In genomic region chr1:151401125-151401788, GRCh38 we compare ENCODE assay signal across 9 cellular contexts. TPM values are rescaled to one million over a fixed set of nuclear protein-coding genes. Genes with fewer than 3 reads are reported as not detected.
DNase-seq lines count a peak whose midpoint lies in the region; ATAC-seq and TF ChIP-seq lines count a peak whose summit lies in the region.
"Had no signal": no experiment of that assay in that cellular context is flagged by ENCODE, and none has a peak within 500 bp of the region (broad histone marks: within the 10 kb centered on the region; RNA-seq: fewer than 3 reads in every experiment).

No MANE protein-coding gene starts in this region.

- CTCF ChIA-PET in activated naive CD4-positive, alpha-beta T cell treated with anti-CD3 and anti-CD28 coated beads, Interleukin-2, amount 10 ng/mL, durations not matched to agents 7 days and 5 days (lab: Charles Lee) = no interaction called here

- H3K27me3 Mint-ChIP-seq in activated naive CD4-positive, alpha-beta T cell treated with anti-CD3 and anti-CD28 coated beads, Interleukin-2, amount 10 ng/mL, durations not matched to agents 7 days and 5 days = peaks cover 8% of the 10 kb centered on the region
- H3K27me3 Mint-ChIP-seq in T-helper 17 cell = no peaks in the 10 kb centered on the region
- no peaks in the 10 kb centered on the region for H3K27me3 Mint-ChIP-seq in stimulated activated naive B cell treated with anti-CD40 and anti-IgM and Interleukin-4, amounts not matched to agents 10 μg/mL and 1 μg/mL and 100 μg/mL, for 72 hours

- H3K36me3 Mint-ChIP-seq in activated naive CD4-positive, alpha-beta T cell treated with anti-CD3 and anti-CD28 coated beads, Interleukin-2, amount 10 ng/mL, durations not matched to agents 7 days and 5 days = peaks cover 49% of the 10 kb centered on the region
- peaks cover 7% of the 10 kb centered on the region for H3K36me3 Mint-ChIP-seq in T-helper 17 cell (ENCODE audit: low read depth)
- peaks cover 32 to 51% of the 10 kb centered on the region in 2 donors for H3K36me3 Mint-ChIP-seq in stimulated activated naive B cell treated with anti-CD40 and anti-IgM and Interleukin-4, amounts not matched to agents 10 μg/mL and 1 μg/mL and 100 μg/mL, for 72 hours

- H3K4me3 Mint-ChIP-seq in activated naive CD4-positive, alpha-beta T cell treated with anti-CD3 and anti-CD28 coated beads, Interleukin-2, amount 10 ng/mL, durations not matched to agents 7 days and 5 days = peak overlapping the region; percentile 81
- H3K4me3 Mint-ChIP-seq in T-helper 17 cell = peak overlapping the region; percentile 97
- H3K4me3 Mint-ChIP-seq in stimulated activated naive B cell treated with anti-CD40 and anti-IgM and Interleukin-4, amounts not matched to agents 10 μg/mL and 1 μg/mL and 100 μg/mL, for 72 hours = peak overlapping the region; percentile 92 to 97

- DNase-seq in activated naive CD4-positive, alpha-beta T cell treated with anti-CD3 and anti-CD28 coated beads, Interleukin-2, amount 10 ng/mL, durations not matched to agents 7 days and 5 days = no peak
- DNase-seq in activated naive CD4-positive, alpha-beta T cell treated with Interleukin-2 at 50 U/mL for 16 hours = no peak
- DNase-seq in T-helper 17 cell = no peak
- DNase-seq in fibroblast of pulmonary artery (ENCODE audit: low read depth) = peak; percentile 11
- no peak for DNase-seq in stimulated activated naive B cell treated with anti-CD40 and anti-IgM and Interleukin-4, amounts not matched to agents 10 μg/mL and 1 μg/mL and 100 μg/mL, for 72 hours
- DNase-seq in globus pallidus (ENCODE audit: low spot score) = no peak
- no peak for DNase-seq in GM19240 (ENCODE audit: insufficient read length, low spot score)
- DNase-seq: stimulated activated CD4-positive, alpha-beta T cell treated with anti-CD3 and anti-CD28 coated beads, Interleukin-2, amount 100 ng/mL, for 24 hours had no signal

- TF ChIP-seq CTCF in fibroblast of pulmonary artery (IDR thresholded peaks at IDR 0.05; ENCODE audit: low read length, missing control alignments) = no peak

- H3K9me3 Mint-ChIP-seq in activated naive CD4-positive, alpha-beta T cell treated with anti-CD3 and anti-CD28 coated beads, Interleukin-2, amount 10 ng/mL, durations not matched to agents 7 days and 5 days = no peaks in the 10 kb centered on the region
- H3K9me3 Mint-ChIP-seq in stimulated activated naive B cell treated with anti-CD40 and anti-IgM and Interleukin-4, amounts not matched to agents 10 μg/mL and 1 μg/mL and 100 μg/mL, for 72 hours = no peaks in the 10 kb centered on the region

- H3K9me3 ChIP-seq in T-helper 17 cell (ENCODE audit: control insufficient read depth, low read length, poor library complexity, severe bottlenecking) = no peaks in the 10 kb centered on the region

- H3K4me3 ChIP-seq in fibroblast of pulmonary artery (replicated peaks; ENCODE audit: low read depth, low read length) = no peak overlapping the region

- H3K4me1 Mint-ChIP-seq in activated naive CD4-positive, alpha-beta T cell treated with anti-CD3 and anti-CD28 coated beads, Interleukin-2, amount 10 ng/mL, durations not matched to agents 7 days and 5 days = peaks cover 31% of the 10 kb centered on the region
- peaks cover 20% of the 10 kb centered on the region for H3K4me1 Mint-ChIP-seq in T-helper 17 cell
- peaks cover 18 to 23% of the 10 kb centered on the region in 2 donors for H3K4me1 Mint-ChIP-seq in stimulated activated naive B cell treated with anti-CD40 and anti-IgM and Interleukin-4, amounts not matched to agents 10 μg/mL and 1 μg/mL and 100 μg/mL, for 72 hours

- ATAC-seq in T-helper 17 cell (no peak), HG03521 (IDR thresholded peaks at IDR 0.05; ENCODE audit: unreplicated experiment) (no peak)
- ATAC-seq in stimulated activated naive B cell treated with anti-CD40 and anti-IgM and Interleukin-4, amounts not matched to agents 10 μg/mL and 1 μg/mL and 100 μg/mL, for 72 hours (replicated peaks) = no peak

- H3K27ac Mint-ChIP-seq in activated naive CD4-positive, alpha-beta T cell treated with anti-CD3 and anti-CD28 coated beads, Interleukin-2, amount 10 ng/mL, durations not matched to agents 7 days and 5 days = peak overlapping the region; percentile 97
- peak overlapping the region; percentile 98 for H3K27ac Mint-ChIP-seq in T-helper 17 cell
- H3K27ac Mint-ChIP-seq in stimulated activated naive B cell treated with anti-CD40 and anti-IgM and Interleukin-4, amounts not matched to agents 10 μg/mL and 1 μg/mL and 100 μg/mL, for 72 hours = peak overlapping the region; percentile 98

RNA-seq across cellular contexts. Expression of gene PSMB4, which starts 1.9 kb away (rescaled TPM):
- 100 to 1,000 TPM; 283 to 299 TPM for total RNA-seq in T-helper 17 cell

RNA-seq across cellular contexts. Expression of gene SELENBP1, which starts 28.8 kb away (rescaled TPM):
- total RNA-seq in T-helper 17 cell = not detected

RNA-seq across cellular contexts. Expression of gene RFX5, which starts 54.2 kb away (rescaled TPM):
- total RNA-seq in T-helper 17 cell = 100 to 1,000 TPM in 1 of 2 donors, 10 to 100 TPM in 1; 81.5 to 105 TPM

RNA-seq across cellular contexts. Expression of gene POGZ, which starts 58.0 kb away (rescaled TPM):
- 100 to 1,000 TPM in 1 of 2 donors, 10 to 100 TPM in 1; 94.9 to 105 TPM for total RNA-seq in T-helper 17 cell
